Comparison of ENCODE assay signal across 29 cellular contexts in genomic region chr1:13707211-13707610, GRCh38. TPM values are rescaled to one million over a fixed set of nuclear protein-coding genes. Genes with fewer than 3 reads are reported as not detected.
A peak's percentile ranks its signal among the peaks of the same experiment; 100 is the strongest.
DNase-seq lines count a peak whose midpoint lies in the region; ATAC-seq and TF ChIP-seq lines count a peak whose summit lies in the region.
"Had no signal": no experiment of that assay in that cellular context is flagged by ENCODE, and none has a peak within 500 bp of the region (broad histone marks: within the 10 kb centered on the region; RNA-seq: fewer than 3 reads in every experiment).

No MANE protein-coding gene starts in this region.

- no peaks in the 10 kb centered on the region for H3K9me3 Mint-ChIP-seq in Calu3 (ENCODE audit: low read depth, unreplicated experiment)
- H3K9me3 Mint-ChIP-seq: activated naive CD4-positive, alpha-beta T cell treated with anti-CD3 and anti-CD28 coated beads for 36 hours; HFFc6; naive B cell had no signal

- H3K36me3 Mint-ChIP-seq in Calu3 (ENCODE audit: insufficient read depth, unreplicated experiment) = no peaks in the 10 kb centered on the region

- no peaks in the 10 kb centered on the region for H3K9me3 ChIP-seq in GM23248 (ENCODE audit: low read depth)
- no peaks in the 10 kb centered on the region for H3K9me3 ChIP-seq in right lobe of liver
- H3K9me3 ChIP-seq: body of pancreas, esophagus muscularis mucosa, left ventricle myocardium inferior, MG63, Peyer's patch, tibial nerve had no signal

- H3F3A ChIP-seq in GM23248 (ENCODE audit: insufficient read depth) = peaks cover 17% of the 10 kb centered on the region; the same call in 1 of the 2 replicates

- peaks cover 89% of the 10 kb centered on the region for H3K79me2 ChIP-seq in GM23248 (ENCODE audit: insufficient read depth)

- no peaks in the 10 kb centered on the region for H3K9me2 ChIP-seq in GM23248 (ENCODE audit: insufficient read depth)

- H3K4me1 ChIP-seq in GM23248 (ENCODE audit: insufficient read depth) = peaks cover 23% of the 10 kb centered on the region
- H3K4me1 ChIP-seq in right lobe of liver = no peaks in the 10 kb centered on the region
- H3K4me1 ChIP-seq: body of pancreas had no signal

- H3K4me2 ChIP-seq in GM23248 (ENCODE audit: unreplicated experiment) = peak overlapping the region; percentile 58

- no peaks in the 10 kb centered on the region for H4K20me1 ChIP-seq in GM23248 (ENCODE audit: insufficient read depth)

- no peak for ATAC-seq in right lobe of liver
- ATAC-seq: activated CD8-positive, alpha-beta T cell treated with anti-CD3 and anti-CD28 coated beads, Interleukin-2, amount 10 ng/mL, durations not matched to agents 7 days and 5 days; body of pancreas; right cardiac atrium had no signal

- H3K4me3 Mint-ChIP-seq in Calu3 (ENCODE audit: low read depth, unreplicated experiment) = no peak overlapping the region
- H3K4me3 Mint-ChIP-seq: activated CD8-positive, alpha-beta T cell treated with anti-CD3 and anti-CD28 coated beads, Interleukin-2, amount 10 ng/mL, durations not matched to agents 7 days and 5 days; activated naive CD4-positive, alpha-beta T cell treated with anti-CD3 and anti-CD28 coated beads for 36 hours; HFFc6 had no signal

- BruUV-seq in Calu3 (replicated peaks; lab: Mats Ljungman, UMichigan) = no TSS peak

- H3K27me3 Mint-ChIP-seq in Calu3 (ENCODE audit: unreplicated experiment) = no peaks in the 10 kb centered on the region
- H3K27me3 Mint-ChIP-seq: naive B cell had no signal

- in situ Hi-C loops in GM23248 (cut with MboI) = no loop called here

- no peaks in the 10 kb centered on the region for H3K4me1 Mint-ChIP-seq in Calu3 (ENCODE audit: low read depth, unreplicated experiment)

- peak overlapping the region; percentile 19; the same call in 1 of the 2 replicates for H3K9ac ChIP-seq in GM23248

- H3K36me3 ChIP-seq in GM23248 (ENCODE audit: low read depth) (no peaks in the 10 kb centered on the region), right lobe of liver (no peaks in the 10 kb centered on the region)
- H3K36me3 ChIP-seq: esophagus muscularis mucosa, left ventricle myocardium inferior, MG63, Peyer's patch, tibial nerve had no signal

- no peak for TF ChIP-seq CTCF in AG10803 (conservative IDR thresholded peaks at IDR 0.05; ENCODE audit: low read length)
- TF ChIP-seq CTCF in choroid plexus epithelial cell (conservative IDR thresholded peaks at IDR 0.05; ENCODE audit: low read depth, low read length) = no peak
- TF ChIP-seq CTCF in Calu3 (IDR thresholded peaks at IDR 0.05; ENCODE audit: unreplicated experiment) = no peak
- TF ChIP-seq CTCF in right lobe of liver (IDR thresholded peaks at IDR 0.05) = no peak

- H3K4me3 ChIP-seq in AG10803 (ENCODE audit: low read length) (no peak overlapping the region), GM23248 (peak overlapping the region; percentile 46), choroid plexus epithelial cell (ENCODE audit: low read depth, low read length) (no peak overlapping the region), right lobe of liver (no peak overlapping the region)
- H3K4me3 ChIP-seq: body of pancreas, esophagus muscularis mucosa, left ventricle myocardium inferior, MG63, Peyer's patch, tibial nerve had no signal

- intact Hi-C loops in Calu3 (cut with micrococcal nuclease; ENCODE audit: unreplicated experiment) = no loop called here
- intact Hi-C loops in right lobe of liver (cut with DNase I) = no loop called here

- H3K27me3 ChIP-seq in GM23248 (replicated peaks; ENCODE audit: insufficient read depth) = no peaks in the 10 kb centered on the region
- H3K27me3 ChIP-seq in right lobe of liver = no peaks in the 10 kb centered on the region
- H3K27me3 ChIP-seq: body of pancreas, esophagus muscularis mucosa, MG63, Peyer's patch, tibial nerve had no signal

- DNase-seq in AG10803 (ENCODE audit: low read depth) (peak; percentile 70), GM23248 (peak; percentile 77), choroid plexus epithelial cell (ENCODE audit: low read depth) (peak; percentile 30), iris pigment epithelial cell (ENCODE audit: low read depth) (peak; percentile 46), NOMO-1 (lab: John Stamatoyannopoulos, UW; ENCODE audit: unreplicated experiment in 2 of 2) (no peak), Calu3 (no peak), NCI-H187 treated with DMSO at 0.1 percent for 48 hours (lab: John Stamatoyannopoulos, UW) (no peak), right lobe of liver (no peak)
- DNase-seq: activated CD8-positive, alpha-beta T cell treated with anti-CD3 and anti-CD28 coated beads, Interleukin-2, amount 10 ng/mL, durations not matched to agents 7 days and 5 days; activated naive CD4-positive, alpha-beta T cell treated with anti-CD3 and anti-CD28 coated beads for 36 hours; body of pancreas; C1 segment of cervical spinal cord; COR-L47; DMS79; GOT3; HFFc6; KBM-7; left ventricle myocardium inferior; MG63; naive B cell; NCI-H2081 treated with DMSO at 0.1 percent for 48 hours; NCI-H2227 treated with DMSO at 0.1 percent for 48 hours; NCI-H526 treated with DMSO at 0.1 percent for 48 hours; Peyer's patch; right cardiac atrium; SIG-M5; stimulated activated CD4-positive, alpha-beta T cell treated with anti-CD3 and anti-CD28 coated beads, Interleukin-4, amount 100 ng/mL, for 24 hours had no signal

- CTCF ChIA-PET in Calu3 (lab: Charles Lee) = no interaction called here

- 0 out of 2 replicates have a peak overlapping the region, but pooled peaks have one; percentile 32 for H2AFZ ChIP-seq in GM23248

- H3K27ac Mint-ChIP-seq in Calu3 (ENCODE audit: unreplicated experiment) = no peak overlapping the region
- H3K27ac Mint-ChIP-seq: activated CD8-positive, alpha-beta T cell treated with anti-CD3 and anti-CD28 coated beads, Interleukin-2, amount 10 ng/mL, durations not matched to agents 7 days and 5 days; activated naive CD4-positive, alpha-beta T cell treated with anti-CD3 and anti-CD28 coated beads for 36 hours; HFFc6 had no signal

- no peak for TF ChIP-seq POLR2A in right lobe of liver (IDR thresholded peaks at IDR 0.05)

- H3K27ac ChIP-seq in GM23248 = peak overlapping the region; percentile 49
- H3K27ac ChIP-seq in right lobe of liver = no peak overlapping the region
- H3K27ac ChIP-seq: body of pancreas, esophagus muscularis mucosa, left ventricle myocardium inferior, tibial nerve had no signal

- 28% methylated on average over 2 of the region's 2 CpGs for WGBS in GM23248 (ENCODE audit: low coverage in 1 of 2, low lambda C conversion rate in 2 of 2, missing lambda C conversion rate in 2 of 2), 2 experiments
- WGBS in right lobe of liver (ENCODE audit: insufficient coverage, low coverage, low lambda C conversion rate, missing lambda C conversion rate) = 82% methylated on average over 2 of the region's 2 CpGs

RNA-seq across cellular contexts. Expression of gene PRDM2, which starts 7.2 kb away (rescaled TPM):
- 9.7 and 11.0 TPM in 2 replicates for total RNA-seq in GM23248 (2014; rRNA removed; shearing (Covaris generic))
- polyA plus RNA-seq in GM23248 (2016; fragmentation: Nextera tagmentation; extraction: Ambion mirVana) = 14.0 and 15.1 TPM in 2 replicates
- 26.9 and 29.9 TPM in 2 replicates for total RNA-seq in Calu3 (2022)
- 10 to 100 TPM in 4 of 6 experiments, 1 to 10 TPM in 2; 7.4 to 16.9 (median 12.5) TPM for total RNA-seq in right lobe of liver

Comparison
In these comparisons a context has a peak if more than half of its experiments do, and no peak if none do; other contexts are left out.
1. DNase-seq: peak in AG10803 (single experiment), GM23248 (single experiment), choroid plexus epithelial cell (single experiment) and iris pigment epithelial cell (single experiment); none in NOMO-1 (0 of 2), Calu3 (single experiment), NCI-H187 treated with DMSO at 0.1 percent for 48 hours (single experiment) and right lobe of liver (0 of 3).